Comparison of ENCODE assay signal across 2 cellular contexts in the genomic region with DNA sequence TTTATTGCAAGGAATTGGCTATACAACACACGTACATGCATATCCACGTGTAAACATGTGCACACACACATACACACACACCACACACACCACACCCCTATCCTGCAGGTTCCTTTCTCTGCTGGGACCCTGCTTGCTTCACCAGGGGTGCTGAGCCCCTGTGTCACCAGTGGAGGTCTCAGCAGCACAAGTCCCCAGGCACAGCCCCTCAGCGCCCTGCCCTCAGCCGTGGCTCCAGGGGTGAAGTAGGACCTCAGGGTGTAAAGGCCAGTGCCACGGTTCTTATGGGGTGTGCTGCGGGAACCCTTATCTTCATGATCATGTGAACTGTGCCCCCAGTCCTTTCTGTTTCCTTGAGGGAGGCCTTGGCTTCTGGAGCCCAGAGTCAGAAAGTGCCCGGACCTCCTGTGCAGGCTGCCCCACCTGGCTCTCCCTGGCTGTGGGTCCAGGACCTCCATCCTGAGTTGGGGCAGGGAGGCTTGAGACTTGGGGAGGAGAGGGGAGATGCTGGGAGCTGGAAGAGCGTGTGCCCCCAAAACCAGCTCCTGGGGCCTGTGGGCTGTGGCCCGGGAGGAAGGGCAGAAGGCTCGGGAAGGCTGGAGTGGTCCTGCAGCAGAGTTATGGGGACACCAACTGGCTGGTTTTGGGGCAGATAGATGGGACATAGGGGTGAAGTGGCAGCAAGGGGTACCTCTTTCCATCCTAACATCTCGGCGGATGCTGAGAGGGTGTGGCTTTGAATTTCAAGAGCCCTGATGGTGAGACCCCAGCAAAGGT.
TF ChIP-seq lines count a peak whose summit lies in the region.

No MANE protein-coding gene starts in this region.

TF ChIP-seq in SK-N-SH treated with all-trans-retinoic acid at 6 μM for 48 hours, 23 proteins besides CTCF, POLR2A, EP300 and RAD21:
- TF ChIP-seq CSRNP3 (CRISPR knock-in tag; IDR thresholded peaks at IDR 0.05) = no peak
- TF ChIP-seq RARB (CRISPR knock-in tag; IDR thresholded peaks at IDR 0.05) = no peak
- TF ChIP-seq, protein P1, sequence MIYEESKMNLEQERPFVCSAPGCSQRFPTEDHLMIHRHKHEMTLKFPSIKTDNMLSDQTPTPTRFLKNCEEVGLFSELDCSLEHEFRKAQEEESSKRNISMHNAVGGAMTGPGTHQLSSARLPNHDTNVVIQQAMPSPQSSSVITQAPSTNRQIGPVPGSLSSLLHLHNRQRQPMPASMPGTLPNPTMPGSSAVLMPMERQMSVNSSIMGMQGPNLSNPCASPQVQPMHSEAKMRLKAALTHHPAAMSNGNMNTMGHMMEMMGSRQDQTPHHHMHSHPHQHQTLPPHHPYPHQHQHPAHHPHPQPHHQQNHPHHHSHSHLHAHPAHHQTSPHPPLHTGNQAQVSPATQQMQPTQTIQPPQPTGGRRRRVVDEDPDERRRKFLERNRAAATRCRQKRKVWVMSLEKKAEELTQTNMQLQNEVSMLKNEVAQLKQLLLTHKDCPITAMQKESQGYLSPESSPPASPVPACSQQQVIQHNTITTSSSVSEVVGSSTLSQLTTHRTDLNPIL (CRISPR knock-in tag; IDR thresholded peaks at IDR 0.05; ENCODE audit: low read depth) = no peak
- TF ChIP-seq, protein P2, sequence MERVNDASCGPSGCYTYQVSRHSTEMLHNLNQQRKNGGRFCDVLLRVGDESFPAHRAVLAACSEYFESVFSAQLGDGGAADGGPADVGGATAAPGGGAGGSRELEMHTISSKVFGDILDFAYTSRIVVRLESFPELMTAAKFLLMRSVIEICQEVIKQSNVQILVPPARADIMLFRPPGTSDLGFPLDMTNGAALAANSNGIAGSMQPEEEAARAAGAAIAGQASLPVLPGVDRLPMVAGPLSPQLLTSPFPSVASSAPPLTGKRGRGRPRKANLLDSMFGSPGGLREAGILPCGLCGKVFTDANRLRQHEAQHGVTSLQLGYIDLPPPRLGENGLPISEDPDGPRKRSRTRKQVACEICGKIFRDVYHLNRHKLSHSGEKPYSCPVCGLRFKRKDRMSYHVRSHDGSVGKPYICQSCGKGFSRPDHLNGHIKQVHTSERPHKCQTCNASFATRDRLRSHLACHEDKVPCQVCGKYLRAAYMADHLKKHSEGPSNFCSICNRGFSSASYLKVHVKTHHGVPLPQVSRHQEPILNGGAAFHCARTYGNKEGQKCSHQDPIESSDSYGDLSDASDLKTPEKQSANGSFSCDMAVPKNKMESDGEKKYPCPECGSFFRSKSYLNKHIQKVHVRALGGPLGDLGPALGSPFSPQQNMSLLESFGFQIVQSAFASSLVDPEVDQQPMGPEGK (CRISPR knock-in tag; IDR thresholded peaks at IDR 0.05; ENCODE audit: borderline replicate concordance) = no peak
- TF ChIP-seq ZFP30 (CRISPR knock-in tag; IDR thresholded peaks at IDR 0.05) = no peak
- no peak for TF ChIP-seq TSHZ2 (CRISPR knock-in tag; IDR thresholded peaks at IDR 0.05)
- TF ChIP-seq BACH2 (CRISPR knock-in tag; IDR thresholded peaks at IDR 0.05; ENCODE audit: borderline replicate concordance) = no peak
- TF ChIP-seq ZNF565 (CRISPR knock-in tag; conservative IDR thresholded peaks at IDR 0.05; ENCODE audit: low read depth) = no peak
- TF ChIP-seq GLIS3 (CRISPR knock-in tag; IDR thresholded peaks at IDR 0.05) = no peak
- TF ChIP-seq ISL1 (CRISPR knock-in tag; IDR thresholded peaks at IDR 0.05) = no peak
- no peak for TF ChIP-seq TCF4 (CRISPR knock-in tag; IDR thresholded peaks at IDR 0.05; ENCODE audit: borderline replicate concordance)
- no peak for TF ChIP-seq TOX (CRISPR knock-in tag; IDR thresholded peaks at IDR 0.05; ENCODE audit: borderline replicate concordance)
- no peak for TF ChIP-seq OSR1 (CRISPR knock-in tag; IDR thresholded peaks at IDR 0.05)
- no peak for TF ChIP-seq ZNF8 (CRISPR knock-in tag; IDR thresholded peaks at IDR 0.05)
- no peak for TF ChIP-seq SNAI2 (CRISPR knock-in tag; IDR thresholded peaks at IDR 0.05)
- no peak for TF ChIP-seq ARNTL (CRISPR knock-in tag; IDR thresholded peaks at IDR 0.05; ENCODE audit: borderline replicate concordance, low read depth)
- TF ChIP-seq CSDC2 (CRISPR knock-in tag; IDR thresholded peaks at IDR 0.05) = no peak

TF ChIP-seq in HepG2, 621 proteins besides CTCF, POLR2A, EP300 and RAD21:
- TF ChIP-seq ZNF607 (CRISPR knock-in tag; IDR thresholded peaks at IDR 0.05; ENCODE audit: borderline replicate concordance) (0 out of 2 replicates have a peak, but pooled peaks have one; percentile 33), STAG1 (CRISPR knock-in tag; IDR thresholded peaks at IDR 0.05) (peak; percentile 47; the same call in 1 of the 2 replicates), HCFC1 (IDR thresholded peaks at IDR 0.05; ENCODE audit: low read depth, low read length) (no peak)
